7 cellular contexts compared by ENCODE assay signal in genomic region chr13:50222569-50223332, GRCh38.
DNase-seq lines count a peak whose midpoint lies in the region; ATAC-seq and TF ChIP-seq lines count a peak whose summit lies in the region.

No MANE protein-coding gene starts in this region.

- no peak overlapping the region for H4K8ac ChIP-seq in mesenchymal stem cell (ENCODE audit: low read length)

- H3K27me3 ChIP-seq in GM23248 (replicated peaks; ENCODE audit: insufficient read depth) (no peaks in the 10 kb centered on the region), body of pancreas (no peaks in the 10 kb centered on the region), mesenchymal stem cell (ENCODE audit: control insufficient read depth in 1 of 2, insufficient read depth in 1 of 2, low read length in 2 of 2) (no peaks in the 10 kb centered on the region)

- H2AFZ ChIP-seq in GM23248, result peak overlapping the region; percentile 57
- H2AFZ ChIP-seq in mesenchymal stem cell (ENCODE audit: low read depth, low read length), result no peak overlapping the region

- intact Hi-C loops in body of pancreas (cut with DNase I), result no loop called here

- no peak overlapping the region for H2BK5ac ChIP-seq in mesenchymal stem cell (ENCODE audit: low read depth, low read length, poor library complexity, severe bottlenecking)

- H2BK120ac ChIP-seq in mesenchymal stem cell (ENCODE audit: low read depth, low read length), result no peak overlapping the region

- peak overlapping the region; percentile 76 for H3K27ac ChIP-seq in GM23248
- peak overlapping the region in 3 of 4 donors; percentile 12 to 52 (median 24) for H3K27ac ChIP-seq in body of pancreas
- H3K27ac ChIP-seq in mesenchymal stem cell (ENCODE audit: low read length, poor library complexity, severe bottlenecking), result no peak overlapping the region

- H4K20me1 ChIP-seq in GM23248 (ENCODE audit: insufficient read depth), result no peaks in the 10 kb centered on the region

- TF ChIP-seq POLR2A in body of pancreas (IDR thresholded peaks at IDR 0.05), result no peak

- in situ Hi-C loops in GM23248 (cut with MboI), result no loop called here

- H3K9ac ChIP-seq in GM23248 (peak overlapping the region; percentile 64), mesenchymal stem cell (ENCODE audit: low read length) (peak overlapping the region; percentile 73)

- H3K23ac ChIP-seq in mesenchymal stem cell (ENCODE audit: low read length in 2 of 2), result no peak overlapping the region

- no peak overlapping the region for H2BK15ac ChIP-seq in mesenchymal stem cell (ENCODE audit: low read depth, poor library complexity, severe bottlenecking)

- H4K91ac ChIP-seq in mesenchymal stem cell (ENCODE audit: low read length), result no peak overlapping the region

- no peak overlapping the region for H3K4ac ChIP-seq in mesenchymal stem cell (ENCODE audit: low read depth in 1 of 2, low read length in 2 of 2)

- no peak overlapping the region for H2BK12ac ChIP-seq in mesenchymal stem cell (ENCODE audit: low read length in 2 of 2)

- H3K18ac ChIP-seq in mesenchymal stem cell (ENCODE audit: low read depth in 1 of 2, low read length in 2 of 2), result peak overlapping the region in 1 of 2 experiments; percentile 16

- no peaks in the 10 kb centered on the region for H3K9me2 ChIP-seq in GM23248 (ENCODE audit: insufficient read depth)

- H3K14ac ChIP-seq in mesenchymal stem cell (ENCODE audit: low read length in 2 of 2), result no peak overlapping the region

- ATAC-seq in body of pancreas (peak; percentile 74), GM18861 (IDR thresholded peaks at IDR 0.05; ENCODE audit: unreplicated experiment) (no peak)

- peaks cover 19% of the 10 kb centered on the region for H3K4me1 ChIP-seq in GM23248 (ENCODE audit: insufficient read depth)
- peaks cover 9% of the 10 kb centered on the region for H3K4me1 ChIP-seq in body of pancreas
- peaks cover 2% of the 10 kb centered on the region for H3K4me1 ChIP-seq in mesenchymal stem cell (ENCODE audit: control insufficient read depth, insufficient read depth, low read depth, low read length)

- no peak for TF ChIP-seq CTCF in body of pancreas (IDR thresholded peaks at IDR 0.05)

- no peaks in the 10 kb centered on the region for H3K79me2 ChIP-seq in GM23248 (ENCODE audit: insufficient read depth)

- peaks cover 17% of the 10 kb centered on the region for H3F3A ChIP-seq in GM23248 (ENCODE audit: insufficient read depth)

- H3K36me3 ChIP-seq in GM23248 (ENCODE audit: low read depth) (no peaks in the 10 kb centered on the region), body of pancreas (replicated peaks in 1 of 2; ENCODE audit: insufficient read depth in 1 of 2, low read depth in 2 of 2) (no peaks in the 10 kb centered on the region), mesenchymal stem cell (ENCODE audit: control insufficient read depth in 1 of 2, insufficient read depth in 2 of 2, low read depth in 1 of 2, low read length in 2 of 2) (no peaks in the 10 kb centered on the region)

- H3K79me1 ChIP-seq in mesenchymal stem cell (replicated peaks; ENCODE audit: low read length, poor library complexity, severe bottlenecking), result no peaks in the 10 kb centered on the region

- H3K9me3 ChIP-seq in GM23248 (ENCODE audit: low read depth) (no peaks in the 10 kb centered on the region), body of pancreas (no peaks in the 10 kb centered on the region), mesenchymal stem cell (ENCODE audit: control insufficient read depth, low read length) (no peaks in the 10 kb centered on the region)

- WGBS in GM23248 (ENCODE audit: low coverage in 1 of 2, low lambda C conversion rate in 2 of 2, missing lambda C conversion rate in 2 of 2), 2 experiments, result 0 to 2% methylated on average over 13 of the region's 13 CpGs
- 21 to 22% methylated on average over 11 to 13 of the region's 13 CpGs for WGBS in body of pancreas, 2 donors
- WGBS in mesenchymal stem cell, result 57% methylated on average over 12 of the region's 13 CpGs

- DNase-seq in GM23248 (peak; percentile 88), NCI-H2081 treated with DMSO at 0.1 percent for 48 hours (lab: John Stamatoyannopoulos, UW) (peak; percentile 75), body of pancreas (peak; percentile 48 to 74 (median 63)), mesenchymal stem cell (peak; percentile 62), NCI-H1436 (lab: John Stamatoyannopoulos, UW) (no peak)
- DNase-seq in effector CD8-positive, alpha-beta T cell (lab: John Stamatoyannopoulos, UW), result no peak

- H2AK5ac ChIP-seq in mesenchymal stem cell (ENCODE audit: low read length, severe bottlenecking), result no peak overlapping the region

- peak overlapping the region; percentile 87 for H3K4me2 ChIP-seq in GM23248 (ENCODE audit: unreplicated experiment)
- no peak overlapping the region for H3K4me2 ChIP-seq in mesenchymal stem cell (ENCODE audit: low read length, poor library complexity, severe bottlenecking)

- H3K4me3 ChIP-seq in GM23248 (peak overlapping the region; percentile 67), body of pancreas (no peak overlapping the region), mesenchymal stem cell (ENCODE audit: insufficient read depth in 1 of 2, low read depth in 1 of 2, low read length in 2 of 2) (peak overlapping the region in 1 of 2 experiments; percentile 68)

Comparison
In these comparisons a context has a peak if more than half of its experiments do, and no peak if none do; other contexts are left out.
1. DNase-seq: peak in GM23248 (single experiment), NCI-H2081 treated with DMSO at 0.1 percent for 48 hours (single experiment), body of pancreas (4 of 4) and mesenchymal stem cell (single experiment); none in effector CD8-positive, alpha-beta T cell (single experiment) and NCI-H1436 (single experiment).